Comparison of ENCODE assay signal across 1 cellular context in genomic region chr1:181607524-181607923, GRCh38.
TF ChIP-seq lines count a peak whose summit lies in the region.

No MANE protein-coding gene starts in this region.

TF ChIP-seq in H1, 55 proteins besides CTCF, POLR2A, EP300 and RAD21:
- TF ChIP-seq CREB1 (IDR thresholded peaks at IDR 0.05) (no peak), NANOG (IDR thresholded peaks at IDR 0.05; ENCODE audit: insufficient read depth, low read depth, low read length, poor library complexity, severe bottlenecking) (no peak), SIRT6 (IDR thresholded peaks at IDR 0.05; ENCODE audit: low read length) (no peak), SIN3A (conservative IDR thresholded peaks at IDR 0.05 in 1 of 2, IDR thresholded peaks at IDR 0.05 in 1 of 2; ENCODE audit: low read depth in 1 of 2, low read length in 2 of 2) (no peak), NRF1 (IDR thresholded peaks at IDR 0.05; ENCODE audit: low read depth, low read length) (no peak), JUN (IDR thresholded peaks at IDR 0.05; ENCODE audit: low read depth, low read length) (no peak), EZH2 (IDR thresholded peaks at IDR 0.05; ENCODE audit: low read depth, low read length, severe bottlenecking) (no peak), HDAC6 (IDR thresholded peaks at IDR 0.05; ENCODE audit: low read depth, low read length) (no peak), CHD1 (IDR thresholded peaks at IDR 0.05; ENCODE audit: low read depth, low read length) (no peak), SRF (IDR thresholded peaks at IDR 0.05; ENCODE audit: low read depth, low read length) (no peak), SUZ12 (IDR thresholded peaks at IDR 0.05; ENCODE audit: low read length) (no peak), TBP (IDR thresholded peaks at IDR 0.05; ENCODE audit: low read depth, low read length) (no peak), CEBPB (IDR thresholded peaks at IDR 0.05; ENCODE audit: low read depth, low read length) (no peak), CHD7 (IDR thresholded peaks at IDR 0.05; ENCODE audit: insufficient replicate concordance, low read length) (no peak), EGR1 (IDR thresholded peaks at IDR 0.05; ENCODE audit: borderline replicate concordance, low read depth, low read length) (no peak), BACH1 (IDR thresholded peaks at IDR 0.05; ENCODE audit: low read length) (no peak), GTF2F1 (IDR thresholded peaks at IDR 0.05; ENCODE audit: borderline replicate concordance, low read depth, low read length) (no peak), TCF12 (IDR thresholded peaks at IDR 0.05; ENCODE audit: low read depth, low read length) (no peak), BRCA1 (IDR thresholded peaks at IDR 0.05; ENCODE audit: low read depth, low read length) (no peak), PHF8 (conservative IDR thresholded peaks at IDR 0.05; ENCODE audit: low read depth, low read length) (no peak)
